In the genomic region with DNA sequence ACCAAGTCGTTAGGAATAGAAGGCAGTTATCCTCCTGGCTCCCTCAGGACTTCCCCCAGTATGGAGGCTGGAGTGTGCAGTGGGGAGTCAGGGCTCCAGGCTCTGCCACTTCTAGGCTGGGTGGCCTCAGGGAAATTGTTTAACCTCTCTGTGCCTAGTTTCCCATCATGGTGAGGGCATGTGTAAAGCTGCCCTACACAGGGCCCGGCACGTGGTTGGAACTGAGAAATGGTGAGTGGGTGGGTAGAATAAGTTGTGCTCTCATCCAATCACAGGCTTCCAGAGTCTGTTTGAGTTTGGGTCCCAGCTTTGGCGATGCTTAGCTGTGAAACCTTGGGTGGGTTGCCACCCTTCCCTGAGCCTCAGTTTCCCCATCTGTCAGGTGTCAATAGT, we compare ENCODE assay signal across 29 cellular contexts.
"Had no signal": no experiment of that assay in that cellular context is flagged by ENCODE, and none has a peak within 500 bp of the region (broad histone marks: within the 10 kb centered on the region; RNA-seq: fewer than 3 reads in every experiment).

No MANE protein-coding gene starts in this region.

- H3K36me3 ChIP-seq: colonic mucosa, esophagus muscularis mucosa, esophagus squamous epithelium, gastrocnemius medialis, gastroesophageal sphincter, heart left ventricle, heart right ventricle had no signal

- H3K9me3 ChIP-seq: colonic mucosa, esophagus muscularis mucosa, esophagus squamous epithelium, gastrocnemius medialis, gastroesophageal sphincter, heart left ventricle, heart right ventricle had no signal

- H3K9me3 Mint-ChIP-seq: dendritic cell treated with granulocyte-macrophage colony-stimulating factor and Interleukin-4, amounts not matched to agents 40 ng/mL and 50 ng/mL, for 4 days; effector memory CD8-positive, alpha-beta T cell; endodermal cell had no signal

- H3K27ac ChIP-seq: colonic mucosa, coronary artery, dorsolateral prefrontal cortex, epithelial cell of prostate, esophagus muscularis mucosa, esophagus squamous epithelium, foreskin keratinocyte, gastrocnemius medialis, gastroesophageal sphincter, heart left ventricle, heart right ventricle had no signal

- ATAC-seq: effector memory CD8-positive, alpha-beta T cell; esophagus mucosa; foreskin keratinocyte; gastrocnemius medialis; gastroesophageal sphincter; heart left ventricle; heart right ventricle had no signal

- FAIRE-seq: colon, endometrium, endothelial cell of umbilical vein, frontal cortex had no signal

- H3K4me1 ChIP-seq: colonic mucosa, esophagus muscularis mucosa, esophagus squamous epithelium, foreskin keratinocyte, gastrocnemius medialis, gastroesophageal sphincter, heart left ventricle, heart right ventricle had no signal

- H3K27ac Mint-ChIP-seq: dendritic cell treated with granulocyte-macrophage colony-stimulating factor and Interleukin-4, amounts not matched to agents 40 ng/mL and 50 ng/mL, for 4 days; effector memory CD8-positive, alpha-beta T cell; endodermal cell had no signal

- H3K4me1 Mint-ChIP-seq: endodermal cell had no signal

- H3K27me3 ChIP-seq: colonic mucosa had no signal

- H3K4me3 Mint-ChIP-seq: dendritic cell treated with granulocyte-macrophage colony-stimulating factor and Interleukin-4, amounts not matched to agents 40 ng/mL and 50 ng/mL, for 4 days; effector memory CD8-positive, alpha-beta T cell; endodermal cell had no signal

- H3K4me3 ChIP-seq: colonic mucosa, coronary artery, dorsolateral prefrontal cortex, esophagus muscularis mucosa, esophagus squamous epithelium, gastrocnemius medialis, gastroesophageal sphincter, heart left ventricle, heart right ventricle had no signal

- DNase-seq: colonic mucosa; cortex of kidney; dermis blood vessel endothelial cell; dorsolateral prefrontal cortex; effector CD4-positive, alpha-beta T cell; effector CD8-positive, alpha-beta T cell; effector memory CD4-positive, alpha-beta T cell; effector memory CD8-positive, alpha-beta T cell; endodermal cell; erythroblast; esophagus squamous epithelium; foreskin fibroblast; foreskin keratinocyte; foreskin melanocyte; gastrocnemius medialis; glutamatergic neuron; head of caudate nucleus; heart left ventricle; heart right ventricle had no signal
